In the genomic region with DNA sequence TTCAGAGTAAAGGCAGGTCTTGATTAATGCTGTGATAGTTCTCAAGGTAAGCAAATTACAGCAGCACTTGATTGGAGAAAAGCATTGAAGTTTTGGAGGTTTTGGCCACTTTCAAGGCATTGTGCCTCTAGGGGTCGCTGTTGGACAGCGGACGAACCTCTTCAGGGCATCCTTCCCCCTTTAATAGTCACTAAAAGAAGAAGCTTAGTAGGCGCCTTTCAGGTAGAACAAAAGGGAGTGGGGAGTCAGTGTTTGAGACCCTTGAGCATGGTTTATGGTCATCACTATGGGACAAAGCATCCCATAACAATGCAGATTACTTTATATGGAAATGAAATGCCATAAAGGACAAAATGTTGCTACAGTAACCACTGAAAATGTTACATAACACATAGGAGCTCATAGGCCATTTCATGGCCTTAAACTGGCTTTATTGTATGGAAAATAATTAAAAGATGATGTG, we compare ENCODE assay signal across 8 cellular contexts.
DNase-seq lines count a peak whose midpoint lies in the region; ATAC-seq and TF ChIP-seq lines count a peak whose summit lies in the region.

No MANE protein-coding gene starts in this region.

- H3K9me3 Mint-ChIP-seq in T-helper 1 cell treated with Interleukin-12 subunit alpha and Interleukin-12 subunit beta and Interleukin-4 antibody, amounts not matched to agents 30 μg/mL and 1 μg/mL, for 36 hours: no peaks in the 10 kb centered on the region

- no peaks in the 10 kb centered on the region for H3K9me3 ChIP-seq in uterus

- intact Hi-C loops in uterus (cut with DNase I; ENCODE audit: low total_unique reads): loop anchor here (10.0 kb wide), 1 partner anchor 763 kb away; a partner anchor contains a TSS

- H3K4me1 Mint-ChIP-seq in T-helper 1 cell treated with Interleukin-12 subunit alpha and Interleukin-12 subunit beta and Interleukin-4 antibody, amounts not matched to agents 30 μg/mL and 1 μg/mL, for 36 hours (ENCODE audit: low read depth): peaks cover 5% of the 10 kb centered on the region

- H3K4me1 ChIP-seq in rectal smooth muscle tissue (ENCODE audit: control insufficient read depth, insufficient read depth, low read length): peaks cover 2% of the 10 kb centered on the region
- H3K4me1 ChIP-seq in uterus: no peaks in the 10 kb centered on the region

- peak overlapping the region; percentile 45 for H3K9ac ChIP-seq in rectal smooth muscle tissue (ENCODE audit: low read length)

- peak; percentile 50 for DNase-seq in GM06990 (ENCODE audit: extremely low read depth, insufficient read length)
- DNase-seq in NCI-H1417 (lab: John Stamatoyannopoulos, UW): peak; percentile 64 to 88 (median 83)
- peak; percentile 3 for DNase-seq in hepatic stellate cell (ENCODE audit: low spot score)
- peak; percentile 84 to 89 for DNase-seq in uterus

- peak; percentile 76 for ATAC-seq in HG02759 (IDR thresholded peaks at IDR 0.05; ENCODE audit: unreplicated experiment)

- peak overlapping the region; percentile 79 for H3K4me3 Mint-ChIP-seq in T-helper 1 cell treated with Interleukin-12 subunit alpha and Interleukin-12 subunit beta and Interleukin-4 antibody, amounts not matched to agents 30 μg/mL and 1 μg/mL, for 36 hours

- TF ChIP-seq POLR2A in uterus (IDR thresholded peaks at IDR 0.05): no peak

- peaks cover 8% of the 10 kb centered on the region for H3K27me3 Mint-ChIP-seq in T-helper 1 cell treated with Interleukin-12 subunit alpha and Interleukin-12 subunit beta and Interleukin-4 antibody, amounts not matched to agents 30 μg/mL and 1 μg/mL, for 36 hours (ENCODE audit: low read depth)

- H3K36me3 ChIP-seq in GM06990 (ENCODE audit: control insufficient read depth, insufficient read depth, low read length): no peaks in the 10 kb centered on the region
- H3K36me3 ChIP-seq in rectal smooth muscle tissue (ENCODE audit: control insufficient read depth, insufficient read depth, low read length): no peaks in the 10 kb centered on the region
- no peaks in the 10 kb centered on the region for H3K36me3 ChIP-seq in uterus

- H3K27ac ChIP-seq in angular gyrus (ENCODE audit: low read depth, low read length) (peak overlapping the region; percentile 84), rectal smooth muscle tissue (ENCODE audit: low read depth, low read length) (peak overlapping the region; percentile 85), uterus (peak overlapping the region; percentile 83 to 98)

- no peaks in the 10 kb centered on the region for H3K36me3 Mint-ChIP-seq in T-helper 1 cell treated with Interleukin-12 subunit alpha and Interleukin-12 subunit beta and Interleukin-4 antibody, amounts not matched to agents 30 μg/mL and 1 μg/mL, for 36 hours (ENCODE audit: low read depth)

- H3K27ac Mint-ChIP-seq in T-helper 1 cell treated with Interleukin-12 subunit alpha and Interleukin-12 subunit beta and Interleukin-4 antibody, amounts not matched to agents 30 μg/mL and 1 μg/mL, for 36 hours: peak overlapping the region; percentile 26

- TF ChIP-seq CTCF in GM06990 (IDR thresholded peaks at IDR 0.05; ENCODE audit: insufficient read depth, low read length, poor library complexity, severe bottlenecking): peak; percentile 83
- TF ChIP-seq CTCF in uterus (IDR thresholded peaks at IDR 0.05): peak; percentile 82 to 94 (median 86)

- H3K4me3 ChIP-seq in GM06990 (replicated peaks; ENCODE audit: low read depth, low read length) (peak overlapping the region; percentile 29), rectal smooth muscle tissue (ENCODE audit: low read length) (peak overlapping the region; percentile 62), uterus (peak overlapping the region; percentile 43 to 56)

- H3K27me3 ChIP-seq in GM06990 (replicated peaks; ENCODE audit: control insufficient read depth, insufficient read depth, low read length) (no peaks in the 10 kb centered on the region), rectal smooth muscle tissue (ENCODE audit: control insufficient read depth, insufficient read depth, low read length) (no peaks in the 10 kb centered on the region), uterus (no peaks in the 10 kb centered on the region)

Comparison
In these comparisons a context has a peak if more than half of its experiments do, and no peak if none do; other contexts are left out.
1. Peak in every context shown above with its lines: DNase-seq, ATAC-seq, H3K4me3 ChIP-seq and H3K27ac ChIP-seq.
2. DNase-seq: peak in every context shown above with its lines; median percentile 86 in uterus; 83 in NCI-H1417; 50 in GM06990; 3 in hepatic stellate cell.